8 cellular contexts compared by ENCODE assay signal in the genomic region with DNA sequence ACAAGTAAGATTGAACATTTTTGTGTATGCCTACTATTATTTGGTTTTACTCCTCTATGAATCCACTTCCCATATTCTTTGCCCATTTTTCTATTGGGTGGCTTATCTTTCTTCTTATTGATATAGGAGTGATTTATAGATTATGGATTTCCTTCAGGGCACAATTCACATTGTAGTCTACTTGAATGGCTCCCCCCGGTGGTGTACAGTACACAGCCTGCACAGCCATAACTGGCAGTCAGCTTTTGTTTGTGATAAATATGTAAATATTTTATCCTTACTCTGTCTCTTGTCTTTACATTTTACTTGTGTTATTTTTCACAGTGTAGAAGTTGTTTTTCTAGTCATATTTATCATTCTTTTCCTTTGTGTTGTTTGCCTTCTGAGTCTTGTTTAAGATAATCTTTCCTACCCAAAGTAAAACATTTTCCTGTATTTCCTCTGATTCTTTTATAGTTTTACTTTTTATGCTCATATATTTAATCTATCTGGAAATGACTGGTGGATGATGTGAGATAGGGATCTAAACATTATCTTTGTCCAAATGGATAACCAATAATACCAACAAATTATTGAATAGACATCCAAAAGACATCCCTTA. TPM values are rescaled to one million over a fixed set of nuclear protein-coding genes. Genes with fewer than 3 reads are reported as not detected.
DNase-seq lines count a peak whose midpoint lies in the region; ATAC-seq and TF ChIP-seq lines count a peak whose summit lies in the region.

No MANE protein-coding gene starts in this region.

- peaks cover 0 to 9% (median 0%) of the 10 kb centered on the region in 3 donors for H3K4me1 Mint-ChIP-seq in T-cell

- H3K4me3 ChIP-seq in esophagus muscularis mucosa, result no peak overlapping the region

- intact Hi-C loops in esophagus muscularis mucosa (cut with DNase I), result no loop called here

- H3K27ac ChIP-seq in esophagus muscularis mucosa (replicated peaks in 1 of 4), result no peak overlapping the region

- H3K4me3 Mint-ChIP-seq in T-cell, result no peak overlapping the region

- in situ Hi-C loops in KBM-7 (cut with MboI; ENCODE audit: low pct_unique_long_range_greater_than_20kb, low sequenced_read_pairs), result no loop called here

- H3K9me3 ChIP-seq in esophagus muscularis mucosa, result no peaks in the 10 kb centered on the region

- peaks cover 0 to 28% (median 22%) of the 10 kb centered on the region in 4 donors for H3K4me1 ChIP-seq in esophagus muscularis mucosa

- H3K36me3 Mint-ChIP-seq in T-cell, result no peaks in the 10 kb centered on the region

- no peaks in the 10 kb centered on the region for H3K9me3 Mint-ChIP-seq in T-cell

- CTCF ChIA-PET in T-cell (lab: Charles Lee), result interaction anchor here (0.6 to 1.6 kb wide), 4 partner anchors 58 to 126 kb away, joined by 3 to 4 read pairs (median 3); no protein-coding TSS in a partner anchor

- TF ChIP-seq EP300 in esophagus muscularis mucosa (IDR thresholded peaks at IDR 0.05), result no peak

- no peak for ATAC-seq in T-cell (replicated peaks in 1 of 4)

- no peak overlapping the region for H3K27ac Mint-ChIP-seq in T-cell

- H3K27me3 ChIP-seq in esophagus muscularis mucosa, result no peaks in the 10 kb centered on the region

- TF ChIP-seq POLR2A in esophagus muscularis mucosa (IDR thresholded peaks at IDR 0.05; ENCODE audit: low read depth), result no peak

- POLR2A ChIA-PET in T-cell (lab: Charles Lee), result no interaction called here

- 86% methylated on average over 1 of the region's 1 CpG for WGBS in esophagus muscularis mucosa

- peak in 24 of 34 experiments; percentile 3 to 45 (median 28) for DNase-seq in T-cell
- DNase-seq in esophagus muscularis mucosa (ENCODE audit: extremely low spot score), result peak; percentile 26
- DNase-seq in stimulated activated CD4-positive, alpha-beta T cell treated with anti-CD3 and anti-CD28 coated beads, Interleukin-2, amount 100 ng/mL, for 24 hours, result peak; percentile 50 to 60
- DNase-seq in KBM-7, result no peak
- no peak for DNase-seq in iPS-NIHi11 (ENCODE audit: low spot score)
- no peak for DNase-seq in epidermal melanocyte (ENCODE audit: insufficient read length, low spot score)
- DNase-seq in HPDE6-E6E7 (ENCODE audit: extremely low spot score), result no peak

- TF ChIP-seq CTCF in GM12872 (IDR thresholded peaks at IDR 0.05; ENCODE audit: insufficient read depth, low read depth, low read length) (peak; percentile 33; the same call in 2 of the 3 replicates), esophagus muscularis mucosa (IDR thresholded peaks at IDR 0.05) (peak; percentile 57 to 69 (median 64))

- no peaks in the 10 kb centered on the region for H3K36me3 ChIP-seq in esophagus muscularis mucosa

- H3K27me3 Mint-ChIP-seq in T-cell, result peaks cover 0 to 1% of the 10 kb centered on the region in 2 donors

RNA-seq across cellular contexts. Expression of a gene that starts 23.9 kb away (rescaled TPM):
- total RNA-seq in T-cell (1 to 10 TPM in 3 of 5 donors, under 1 TPM in 1, not detected in 1; 0.95 to 2.4 (median 1.4) TPM), esophagus muscularis mucosa (1,000 to 10,000 TPM; 2,057 to 3,140 (median 2,687) TPM)

Comparison
In these comparisons a context has a peak if more than half of its experiments do, and no peak if none do; other contexts are left out.
1. DNase-seq: peak in T-cell (24 of 34), esophagus muscularis mucosa (single experiment) and stimulated activated CD4-positive, alpha-beta T cell treated with anti-CD3 and anti-CD28 coated beads, Interleukin-2, amount 100 ng/mL, for 24 hours (2 of 2); none in KBM-7 (single experiment), iPS-NIHi11 (single experiment), epidermal melanocyte (single experiment) and HPDE6-E6E7 (single experiment).
2. RNA of a gene that starts 23.9 kb away (total RNA-seq): 2,057 to 3,140 TPM in esophagus muscularis mucosa; 0.95 to 2.4 TPM in T-cell; every median in the first group is over 100 times any median in the second.